ENCODE assay signal across 15 cellular contexts in genomic region chr1:59151860-59152259, GRCh38.
A peak's percentile ranks its signal among the peaks of the same experiment; 100 is the strongest.
DNase-seq lines count a peak whose midpoint lies in the region; ATAC-seq, FAIRE-seq and TF ChIP-seq lines count a peak whose summit lies in the region.
"Had no signal": no experiment of that assay in that cellular context is flagged by ENCODE, and none has a peak within 500 bp of the region (broad histone marks: within the 10 kb centered on the region; RNA-seq: fewer than 3 reads in every experiment).

No MANE protein-coding gene starts in this region.

- DNase-seq in AG04450 (ENCODE audit: low read depth, low spot score): no peak
- no peak for DNase-seq in RWPE2 (ENCODE audit: low spot score)
- peak; percentile 34 for DNase-seq in fibroblast of mammary gland (ENCODE audit: low read depth)
- DNase-seq in NK-92 treated with Interleukin-12 subunit alpha and Interleukin-12 subunit beta, amount 100 ng/mL, for 24 hours (lab: John Stamatoyannopoulos, UW): no peak
- DNase-seq in GM12892 (ENCODE audit: insufficient read length): no peak
- no peak for DNase-seq in NCI-H1092 treated with DMSO at 0.1 percent for 48 hours (lab: John Stamatoyannopoulos, UW)
- DNase-seq: activated CD4-positive, alpha-beta T cell treated with anti-CD3 and anti-CD28 coated beads for 1 hour; activated T-cell treated with anti-CD3 and anti-CD28 coated beads, Interleukin-2, amount 50 U/mL, for 48 hours; BE2C had no signal

- H3K36me3 ChIP-seq in RWPE2 (ENCODE audit: low read depth) (no peaks in the 10 kb centered on the region), rectal smooth muscle tissue (ENCODE audit: control insufficient read depth, insufficient read depth, low read length) (no peaks in the 10 kb centered on the region)
- H3K36me3 ChIP-seq: BE2C, pancreas had no signal

- no peak overlapping the region for H3K9ac ChIP-seq in rectal smooth muscle tissue (ENCODE audit: low read length)

- H3K4me3 ChIP-seq in AG04450 (ENCODE audit: low read depth, low read length) (no peak overlapping the region), RWPE2 (ENCODE audit: severe bottlenecking) (no peak overlapping the region), fibroblast of mammary gland (ENCODE audit: control insufficient read depth, low read depth, low read length) (no peak overlapping the region), rectal smooth muscle tissue (ENCODE audit: low read length) (no peak overlapping the region)
- H3K4me3 ChIP-seq: pancreas, testis had no signal

- peaks cover 24% of the 10 kb centered on the region for H3K4me1 ChIP-seq in RWPE2 (ENCODE audit: insufficient read depth, poor library complexity, severe bottlenecking)
- H3K4me1 ChIP-seq in rectal smooth muscle tissue (ENCODE audit: control insufficient read depth, insufficient read depth, low read length): peaks cover 14% of the 10 kb centered on the region
- H3K4me1 ChIP-seq: BE2C, pancreas had no signal

- POLR2A ChIA-PET in AG04450 (lab: Yijun Ruan, JAX): interaction anchor here (0.6 to 2.6 kb wide), 8 partner anchors 9 to 368 kb away, joined by 3 to 12 read pairs (median 3); partner anchors contain the start of genes FGGY and JUN

- H3K27me3 ChIP-seq in AG04450 (ENCODE audit: control insufficient read depth, insufficient read depth, low read length) (no peaks in the 10 kb centered on the region), RWPE2 (ENCODE audit: insufficient read depth, poor library complexity, severe bottlenecking) (no peaks in the 10 kb centered on the region), rectal smooth muscle tissue (ENCODE audit: control insufficient read depth, insufficient read depth, low read length) (no peaks in the 10 kb centered on the region)
- H3K27me3 ChIP-seq: BE2C, pancreas, testis had no signal

- FAIRE-seq in GM12892 (lab: Jason Lieb, UNC): no peak
- FAIRE-seq: G401.6, islet of Langerhans, pancreas had no signal

- TF ChIP-seq CTCF in AG04450 (IDR thresholded peaks at IDR 0.05; ENCODE audit: low read depth, low read length): no peak
- no peak for TF ChIP-seq CTCF in RWPE2 (IDR thresholded peaks at IDR 0.05; ENCODE audit: poor library complexity, severe bottlenecking)
- no peak for TF ChIP-seq CTCF in fibroblast of mammary gland (conservative IDR thresholded peaks at IDR 0.05; ENCODE audit: control insufficient read depth, insufficient read depth, low read depth, low read length)

- ATAC-seq in RWPE2 (ENCODE audit: low read depth): no peak
- no peak for ATAC-seq in HG02970 (IDR thresholded peaks at IDR 0.05; ENCODE audit: low FRiP score, unreplicated experiment)

- no peaks in the 10 kb centered on the region; the same call in 1 of the 2 replicates for H3K9me3 ChIP-seq in AG04450 (ENCODE audit: control insufficient read depth, insufficient read depth, low read length)
- H3K9me3 ChIP-seq in RWPE2 (ENCODE audit: severe bottlenecking): no peaks in the 10 kb centered on the region
- H3K9me3 ChIP-seq: BE2C, pancreas, testis had no signal

- CTCF ChIA-PET in AG04450 (lab: Charles Lee): interaction anchor here (3.0 kb wide), 1 partner anchor 547 kb away, joined by 13 read pairs; no protein-coding TSS in a partner anchor

- H3K27ac ChIP-seq in AG04450 (ENCODE audit: low read depth, low read length) (peak overlapping the region; percentile 97), RWPE2 (ENCODE audit: poor library complexity, severe bottlenecking) (peak overlapping the region; percentile 85), rectal smooth muscle tissue (ENCODE audit: low read depth, low read length) (peak overlapping the region; percentile 81)

- no peak for TF ChIP-seq POLR2A in GM12892 (IDR thresholded peaks at IDR 0.05; ENCODE audit: low read depth, low read length)
